Comparison of ENCODE assay signal across 18 cellular contexts in the genomic region with DNA sequence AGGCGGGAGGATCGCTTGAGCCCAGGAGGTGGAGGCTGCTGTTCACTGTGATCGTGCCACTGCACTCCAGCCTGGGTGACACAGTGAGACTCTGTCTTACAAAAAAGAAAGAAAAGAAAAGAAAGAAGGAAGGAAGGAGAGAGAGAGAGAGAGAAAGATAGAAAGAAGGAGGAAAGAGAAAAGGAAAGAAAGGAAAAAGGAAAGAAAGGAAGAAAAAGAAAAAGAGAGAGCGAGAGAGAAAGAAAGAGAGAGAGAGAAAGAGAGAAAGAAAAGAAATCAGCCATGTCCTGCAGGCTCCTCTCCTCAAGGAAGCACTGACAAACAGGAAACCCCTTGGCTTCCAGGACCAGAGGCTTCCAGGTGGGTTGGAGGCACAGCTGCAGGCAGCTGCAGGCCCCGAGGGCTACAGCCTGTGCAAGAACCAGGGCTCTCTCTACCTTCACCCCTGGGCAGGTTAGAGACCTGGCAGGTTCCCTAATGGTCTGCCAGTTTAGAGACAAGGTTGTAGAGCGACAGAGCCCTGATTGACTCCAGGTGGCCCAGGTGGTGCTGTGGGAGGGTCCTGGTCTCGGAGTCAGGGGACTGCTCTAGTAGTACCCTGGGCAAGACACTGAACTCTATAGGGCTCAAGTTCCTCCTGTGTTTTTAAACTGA. TPM values are rescaled to one million over a fixed set of nuclear protein-coding genes. Genes with fewer than 3 reads are reported as not detected.
A peak's percentile ranks its signal among the peaks of the same experiment; 100 is the strongest.
DNase-seq lines count a peak whose midpoint lies in the region; ATAC-seq and TF ChIP-seq lines count a peak whose summit lies in the region.
"Had no signal": no experiment of that assay in that cellular context is flagged by ENCODE, and none has a peak within 500 bp of the region (broad histone marks: within the 10 kb centered on the region; RNA-seq: fewer than 3 reads in every experiment).

No MANE protein-coding gene starts in this region.

- no peaks in the 10 kb centered on the region for H3K9me3 Mint-ChIP-seq in activated T-cell treated with anti-CD3 and anti-CD28 coated beads, Interleukin-2, amount 50 U/mL, for 24 hours
- no peaks in the 10 kb centered on the region for H3K9me3 Mint-ChIP-seq in stimulated activated memory B cell treated with anti-CD40 and anti-IgM and Interleukin-4, amounts not matched to agents 10 μg/mL and 1 μg/mL and 100 μg/mL, for 72 hours
- H3K9me3 Mint-ChIP-seq: activated T-cell treated with anti-CD3 and anti-CD28 coated beads, Interleukin-2, amount 50 U/mL, for 4 hours; IgD-negative memory B cell had no signal

- no peaks in the 10 kb centered on the region for H3K27me3 Mint-ChIP-seq in activated T-cell treated with anti-CD3 and anti-CD28 coated beads, Interleukin-2, amount 50 U/mL, for 24 hours
- no peaks in the 10 kb centered on the region for H3K27me3 Mint-ChIP-seq in stimulated activated memory B cell treated with anti-CD40 and anti-IgM and Interleukin-4, amounts not matched to agents 10 μg/mL and 1 μg/mL and 100 μg/mL, for 72 hours
- H3K27me3 Mint-ChIP-seq: IgD-negative memory B cell had no signal

- H3K27ac ChIP-seq in PC-3 (ENCODE audit: low read length) (0 out of 2 replicates have a peak overlapping the region, but pooled peaks have one; percentile 6), esophagus squamous epithelium (peak overlapping the region in 1 of 4 donors; percentile 55)
- H3K27ac ChIP-seq: prostate gland had no signal

- 72 to 100% methylated on average over 1 to 7 of the region's 7 CpGs for WGBS in esophagus squamous epithelium, 2 donors

- TF ChIP-seq CTCF in PC-3 (conservative IDR thresholded peaks at IDR 0.05; ENCODE audit: low read depth, low read length) (no peak), esophagus squamous epithelium (IDR thresholded peaks at IDR 0.05) (no peak)

- DNase-seq in activated T-cell treated with anti-CD3 and anti-CD28 coated beads, Interleukin-2, amount 50 U/mL, for 24 hours = no peak
- DNase-seq in activated T-cell treated with anti-CD3 and anti-CD28 coated beads, Interleukin-2, amount 50 U/mL, for 1 hour = no peak
- no peak for DNase-seq in PC-3
- DNase-seq in iPS-NIHi11 (ENCODE audit: low spot score) = peak; percentile 40
- no peak for DNase-seq in NCI-H2227 (lab: John Stamatoyannopoulos, UW; ENCODE audit: unreplicated experiment)
- DNase-seq in esophagus squamous epithelium (lab: John Stamatoyannopoulos, UW) = no peak
- DNase-seq: activated T-cell treated with anti-CD3 and anti-CD28 coated beads, Interleukin-2, amount 50 U/mL, for 4 hours; DMS79; dorsolateral prefrontal cortex; glutamatergic neuron; NCI-H1694; NCI-H345; SW 1271 had no signal

- no peak for ATAC-seq in PC-3
- ATAC-seq in stimulated activated memory B cell treated with anti-CD40 and anti-IgM and Interleukin-4, amounts not matched to agents 10 μg/mL and 1 μg/mL and 100 μg/mL, for 72 hours = no peak
- ATAC-seq in GM21619 (IDR thresholded peaks at IDR 0.05; ENCODE audit: unreplicated experiment) = no peak
- ATAC-seq: activated T-cell treated with anti-CD3 and anti-CD28 coated beads, Interleukin-2, amount 50 U/mL, for 4 hours had no signal

- peak overlapping the region; percentile 47 for H3K27ac Mint-ChIP-seq in activated T-cell treated with anti-CD3 and anti-CD28 coated beads, Interleukin-2, amount 50 U/mL, for 24 hours
- peak overlapping the region; percentile 52 for H3K27ac Mint-ChIP-seq in stimulated activated memory B cell treated with anti-CD40 and anti-IgM and Interleukin-4, amounts not matched to agents 10 μg/mL and 1 μg/mL and 100 μg/mL, for 72 hours

- BruUV-seq in PC-3 (replicated peaks; lab: Mats Ljungman, UMichigan) = no TSS peak

- intact Hi-C loops in PC-3 (cut with micrococcal nuclease) (no loop called here), esophagus squamous epithelium (cut with DNase I) (no loop called here)

- peaks cover 8% of the 10 kb centered on the region for H3K36me3 Mint-ChIP-seq in activated T-cell treated with anti-CD3 and anti-CD28 coated beads, Interleukin-2, amount 50 U/mL, for 24 hours (ENCODE audit: low read depth)
- peaks cover 38% of the 10 kb centered on the region for H3K36me3 Mint-ChIP-seq in stimulated activated memory B cell treated with anti-CD40 and anti-IgM and Interleukin-4, amounts not matched to agents 10 μg/mL and 1 μg/mL and 100 μg/mL, for 72 hours

- peaks cover 4% of the 10 kb centered on the region for H3K4me1 Mint-ChIP-seq in activated T-cell treated with anti-CD3 and anti-CD28 coated beads, Interleukin-2, amount 50 U/mL, for 24 hours (ENCODE audit: low read depth)
- peaks cover 13% of the 10 kb centered on the region for H3K4me1 Mint-ChIP-seq in stimulated activated memory B cell treated with anti-CD40 and anti-IgM and Interleukin-4, amounts not matched to agents 10 μg/mL and 1 μg/mL and 100 μg/mL, for 72 hours

- no peak overlapping the region for H3K4me3 Mint-ChIP-seq in activated T-cell treated with anti-CD3 and anti-CD28 coated beads, Interleukin-2, amount 50 U/mL, for 24 hours
- no peak overlapping the region for H3K4me3 Mint-ChIP-seq in stimulated activated memory B cell treated with anti-CD40 and anti-IgM and Interleukin-4, amounts not matched to agents 10 μg/mL and 1 μg/mL and 100 μg/mL, for 72 hours
- H3K4me3 Mint-ChIP-seq: activated T-cell treated with anti-CD3 and anti-CD28 coated beads, Interleukin-2, amount 50 U/mL, for 4 hours had no signal

- no peaks in the 10 kb centered on the region for H3K9me3 ChIP-seq in PC-3 (ENCODE audit: low read length)
- no peaks in the 10 kb centered on the region for H3K9me3 ChIP-seq in esophagus squamous epithelium
- H3K9me3 ChIP-seq: esophagus muscularis mucosa, prostate gland had no signal

- no peaks in the 10 kb centered on the region for H4K20me1 ChIP-seq in PC-3 (ENCODE audit: low read length)

- peaks cover 8% of the 10 kb centered on the region for H3F3A ChIP-seq in PC-3 (ENCODE audit: low read length, unreplicated experiment)

- H3K9me2 ChIP-seq in PC-3 (replicated peaks; ENCODE audit: low read length) = no peaks in the 10 kb centered on the region

- H3K4me1 ChIP-seq in PC-3 (ENCODE audit: insufficient read depth, low read length) = peaks cover 49% of the 10 kb centered on the region
- H3K4me1 ChIP-seq in esophagus squamous epithelium = peaks cover 2 to 59% (median 40%) of the 10 kb centered on the region in 3 donors
- H3K4me1 ChIP-seq: prostate gland had no signal

- H3K4me3 ChIP-seq in PC-3 (ENCODE audit: low read length) (no peak overlapping the region), esophagus squamous epithelium (no peak overlapping the region)
- H3K4me3 ChIP-seq: dorsolateral prefrontal cortex, esophagus muscularis mucosa, prostate gland had no signal

- H3K36me3 ChIP-seq in PC-3 (ENCODE audit: low read depth, low read length) (no peaks in the 10 kb centered on the region), esophagus squamous epithelium (peaks cover 0 to 7% (median 0%) of the 10 kb centered on the region in 3 donors)
- H3K36me3 ChIP-seq: prostate gland had no signal

- no peak overlapping the region for H3K9ac ChIP-seq in PC-3 (ENCODE audit: low read length)

- no peak for TF ChIP-seq POLR2A in esophagus squamous epithelium (IDR thresholded peaks at IDR 0.05)

- no peak overlapping the region for H3K4me2 ChIP-seq in PC-3 (ENCODE audit: low read length)

- H2AFZ ChIP-seq in PC-3 (ENCODE audit: low read length) = no peak overlapping the region

- CTCF ChIA-PET in PC-3 (lab: Charles Lee) = interaction anchor here (0.5 kb wide), 1 partner anchor 82 kb away, joined by 6 read pairs; no protein-coding TSS in a partner anchor

- H3K27me3 ChIP-seq in PC-3 (ENCODE audit: low read length) = no peaks in the 10 kb centered on the region
- H3K27me3 ChIP-seq in esophagus squamous epithelium = no peaks in the 10 kb centered on the region
- H3K27me3 ChIP-seq: dorsolateral prefrontal cortex, esophagus muscularis mucosa had no signal

- no peaks in the 10 kb centered on the region for H3K79me2 ChIP-seq in PC-3 (ENCODE audit: low read length)

- POLR2A ChIA-PET in PC-3 (lab: Charles Lee; ENCODE audit: unreplicated experiment) = interaction anchor here (0.6 kb wide), 2 partner anchors 19 to 163 kb away, joined by 4 to 18 read pairs; no protein-coding TSS in a partner anchor

RNA-seq across cellular contexts. Expression of a gene that starts 53.8 kb away (rescaled TPM):
- total RNA-seq in PC-3 (2014; rRNA removed) = 2.3 and 2.4 TPM in 2 replicates
- 10 to 100 TPM in 3 of 4 donors, 1 to 10 TPM in 1; 9.4 to 71.4 (median 34.3) TPM for total RNA-seq in esophagus squamous epithelium
